ENCODE assay signal across 21 cellular contexts in the genomic region with DNA sequence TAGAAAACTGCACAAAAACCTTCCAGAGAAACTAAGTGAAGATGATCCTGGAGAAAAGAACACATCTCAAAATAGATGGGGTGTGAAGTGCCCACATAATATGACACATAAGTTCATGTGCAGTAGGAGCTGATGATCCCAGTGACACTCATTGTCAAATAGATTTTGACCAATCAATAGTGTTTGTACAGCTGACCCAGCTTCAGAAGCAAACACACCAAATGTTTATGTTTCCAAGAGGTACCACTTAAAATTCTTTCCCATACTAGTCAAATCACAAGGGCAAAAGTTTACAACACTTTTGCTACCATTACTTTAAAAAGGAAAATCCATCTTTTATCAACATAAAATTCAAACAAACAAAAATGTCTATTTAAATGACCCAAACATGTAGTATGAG.
"Had no signal": no experiment of that assay in that cellular context is flagged by ENCODE, and none has a peak within 500 bp of the region (broad histone marks: within the 10 kb centered on the region; RNA-seq: fewer than 3 reads in every experiment).

No MANE protein-coding gene starts in this region.

- H3K36me3 ChIP-seq: esophagus squamous epithelium, gastroesophageal sphincter, spleen, upper lobe of right lung had no signal

- H3K4me1 ChIP-seq: esophagus squamous epithelium, spleen had no signal

- FAIRE-seq: islet of Langerhans had no signal

- DNase-seq: activated CD4-positive, alpha-beta memory T cell treated with anti-CD3 and anti-CD28 coated beads, Interleukin-2, amount 10 ng/mL, durations not matched to agents 7 days and 5 days; activated CD4-positive, alpha-beta T cell treated with anti-CD3 and anti-CD28 coated beads, Interleukin-2, amount 10 ng/mL, durations not matched to agents 24 days and 14 days; activated CD8-positive, alpha-beta memory T cell treated with anti-CD3 and anti-CD28 coated beads, Interleukin-2, amount 10 ng/mL, durations not matched to agents 7 days and 5 days; activated gamma-delta T cell; activated naive CD4-positive, alpha-beta T cell treated with anti-CD3 and anti-CD28 coated beads, Interleukin-2, amount 50 U/mL, for 16 hours; activated naive CD8-positive, alpha-beta T cell treated with anti-CD3 and anti-CD28 coated beads, Interleukin-2, amount 50 U/mL, for 24 hours; activated T-cell treated with anti-CD3 and anti-CD28 coated beads for 4 hours; anterior cingulate cortex; central memory CD4-positive, alpha-beta T cell; effector memory CD8-positive, alpha-beta T cell; esophagus squamous epithelium; head of caudate nucleus; hypothalamus; left cardiac atrium; spleen; stimulated activated CD4-positive, alpha-beta T cell treated with anti-CD3 and anti-CD28 coated beads, Interleukin-4, amount 100 ng/mL, for 24 hours; stimulated activated naive CD8-positive, alpha-beta T cell treated with anti-CD3 and anti-CD28 coated beads, Interleukin-15, Interleukin-2, amounts not matched to agents 100 U/mL and 50 U/mL, for 24 hours; upper lobe of right lung had no signal

- H3K27ac ChIP-seq: esophagus squamous epithelium, gastroesophageal sphincter, spleen, upper lobe of right lung, VCaP had no signal

- H3K9me3 ChIP-seq: esophagus squamous epithelium, gastroesophageal sphincter, spleen, upper lobe of right lung had no signal

- H3K4me3 ChIP-seq: esophagus squamous epithelium, gastroesophageal sphincter, spleen, upper lobe of right lung had no signal

- H3K27me3 ChIP-seq: esophagus squamous epithelium, gastroesophageal sphincter, spleen, upper lobe of right lung had no signal
